14 cellular contexts compared by ENCODE assay signal in genomic region chr2:180474716-180475115, GRCh38.
"Had no signal": no experiment of that assay in that cellular context is flagged by ENCODE, and none has a peak within 500 bp of the region (broad histone marks: within the 10 kb centered on the region; RNA-seq: fewer than 3 reads in every experiment).

No MANE protein-coding gene starts in this region.

- DNase-seq: activated CD4-positive, alpha-beta T cell treated with anti-CD3 and anti-CD28 coated beads for 1 hour; activated CD4-positive, alpha-beta T cell treated with anti-CD3 and anti-CD28 coated beads, Interleukin-2, amount 50 U/mL, for 48 hours; activated effector memory CD4-positive, alpha-beta T cell treated with anti-CD3 and anti-CD28 coated beads, Interleukin-2, amount 50 U/mL, for 16 hours; activated T-cell treated with anti-CD3 and anti-CD28 coated beads, Interleukin-2, amount 50 U/mL, for 4 hours; head of caudate nucleus; mammary epithelial cell; naive thymus-derived CD8-positive, alpha-beta T cell; posterior cingulate gyrus; right lobe of liver; spleen; stimulated activated CD4-positive, alpha-beta T cell treated with anti-CD3 and anti-CD28 coated beads, Interleukin-1b, Interleukin-23, amount 100 ng/mL, for 48 hours; stimulated activated naive B cell treated with anti-CD40 and anti-IgM and Interleukin-4, amounts not matched to agents 10 μg/mL and 1 μg/mL and 100 μg/mL, for 72 hours had no signal

- ATAC-seq: activated T-cell treated with anti-CD3 and anti-CD28 coated beads, Interleukin-2, amount 50 U/mL, for 4 hours; left lobe of liver; naive thymus-derived CD8-positive, alpha-beta T cell; right lobe of liver; stimulated activated naive B cell treated with anti-CD40 and anti-IgM and Interleukin-4, amounts not matched to agents 10 μg/mL and 1 μg/mL and 100 μg/mL, for 72 hours had no signal

- H3K36me3 Mint-ChIP-seq: activated naive CD8-positive, alpha-beta T cell; naive thymus-derived CD8-positive, alpha-beta T cell; stimulated activated naive B cell treated with anti-CD40 and anti-IgM and Interleukin-4, amounts not matched to agents 10 μg/mL and 1 μg/mL and 100 μg/mL, for 72 hours had no signal

- H3K27me3 Mint-ChIP-seq: stimulated activated naive B cell treated with anti-CD40 and anti-IgM and Interleukin-4, amounts not matched to agents 10 μg/mL and 1 μg/mL and 100 μg/mL, for 72 hours had no signal

- H3K9me3 Mint-ChIP-seq: activated T-cell treated with anti-CD3 and anti-CD28 coated beads, Interleukin-2, amount 50 U/mL, for 4 hours; naive thymus-derived CD8-positive, alpha-beta T cell; stimulated activated naive B cell treated with anti-CD40 and anti-IgM and Interleukin-4, amounts not matched to agents 10 μg/mL and 1 μg/mL and 100 μg/mL, for 72 hours had no signal

- H3K27ac Mint-ChIP-seq: activated naive CD8-positive, alpha-beta T cell; naive thymus-derived CD8-positive, alpha-beta T cell; stimulated activated naive B cell treated with anti-CD40 and anti-IgM and Interleukin-4, amounts not matched to agents 10 μg/mL and 1 μg/mL and 100 μg/mL, for 72 hours had no signal

- H3K4me1 Mint-ChIP-seq: naive thymus-derived CD8-positive, alpha-beta T cell; stimulated activated naive B cell treated with anti-CD40 and anti-IgM and Interleukin-4, amounts not matched to agents 10 μg/mL and 1 μg/mL and 100 μg/mL, for 72 hours had no signal

- H3K4me3 Mint-ChIP-seq: activated naive CD8-positive, alpha-beta T cell; activated T-cell treated with anti-CD3 and anti-CD28 coated beads, Interleukin-2, amount 50 U/mL, for 4 hours; naive thymus-derived CD8-positive, alpha-beta T cell; stimulated activated naive B cell treated with anti-CD40 and anti-IgM and Interleukin-4, amounts not matched to agents 10 μg/mL and 1 μg/mL and 100 μg/mL, for 72 hours had no signal
